ENCODE assay signal across 15 cellular contexts in the genomic region with DNA sequence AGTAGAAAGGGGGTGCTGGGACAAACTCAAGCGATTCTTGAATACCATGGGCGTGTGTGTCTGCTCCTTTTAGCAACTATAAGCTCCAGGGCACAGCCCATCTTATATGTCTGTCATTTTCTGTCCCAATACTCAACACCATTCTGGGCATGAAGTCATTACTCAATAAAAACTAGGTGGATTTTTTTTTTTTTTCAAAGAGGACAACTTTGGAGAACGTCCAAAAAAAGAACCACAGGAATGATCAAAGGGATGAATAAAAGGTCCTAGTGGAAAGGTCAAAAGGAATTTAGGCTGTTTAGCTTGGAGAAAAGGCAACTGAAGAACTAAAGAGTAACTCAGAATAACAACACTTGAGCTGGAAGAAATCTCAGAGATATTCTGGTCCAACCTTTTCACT. TPM values are rescaled to one million over a fixed set of nuclear protein-coding genes. Genes with fewer than 3 reads are reported as not detected.
DNase-seq lines count a peak whose midpoint lies in the region; TF ChIP-seq lines count a peak whose summit lies in the region.
"Had no signal": no experiment of that assay in that cellular context is flagged by ENCODE, and none has a peak within 500 bp of the region (broad histone marks: within the 10 kb centered on the region; RNA-seq: fewer than 3 reads in every experiment).

No MANE protein-coding gene starts in this region.

- H3F3A ChIP-seq in GM23248 (ENCODE audit: insufficient read depth) (peaks cover 15% of the 10 kb centered on the region), PC-9 (ENCODE audit: insufficient read depth, low read depth) (peaks cover 8% of the 10 kb centered on the region; the same call in 1 of the 2 replicates)

- H2AFZ ChIP-seq in GM23248 (no peak overlapping the region), PC-9 (no peak overlapping the region)

- H3K27ac ChIP-seq in GM23248 = 0 out of 2 replicates have a peak overlapping the region, but pooled peaks have one; percentile 22
- H3K27ac ChIP-seq in PC-9 = peak overlapping the region; percentile 2; the same call in 1 of the 2 replicates
- no peak overlapping the region for H3K27ac ChIP-seq in thyroid gland
- H3K27ac ChIP-seq: heart left ventricle, left ventricle myocardium inferior had no signal

- DNase-seq in GM23248 = peak; percentile 54
- peak; percentile 8 to 74 for DNase-seq in PC-9
- DNase-seq in epithelial cell of proximal tubule (ENCODE audit: low read depth) = peak; percentile 78
- peak; percentile 93 for DNase-seq in renal cortical epithelial cell (ENCODE audit: low read depth)
- no peak for DNase-seq in HEK293T (ENCODE audit: extremely low spot score)
- DNase-seq in NCI-H345 treated with DMSO at 0.1 percent for 48 hours (lab: John Stamatoyannopoulos, UW; ENCODE audit: unreplicated experiment) = no peak
- no peak for DNase-seq in NCI-H2081 (lab: John Stamatoyannopoulos, UW)
- no peak for DNase-seq in thyroid gland
- DNase-seq: activated CD4-positive, CD25-positive, alpha-beta regulatory T cell; activated naive CD8-positive, alpha-beta T cell treated with anti-CD3 and anti-CD28 coated beads, Interleukin-2, amount 50 U/mL, for 24 hours; activated T-cell treated with anti-CD3 and anti-CD28 coated beads for 4 hours; heart left ventricle; left ventricle myocardium inferior; NCI-H2107 had no signal

- TF ChIP-seq CTCF in PC-9 (conservative IDR thresholded peaks at IDR 0.05) (no peak), epithelial cell of proximal tubule (conservative IDR thresholded peaks at IDR 0.05; ENCODE audit: low read depth, low read length) (no peak), thyroid gland (IDR thresholded peaks at IDR 0.05) (no peak)

- BruUV-seq in PC-9 (replicated peaks; lab: Mats Ljungman, UMichigan) = no TSS peak

- H3K4me2 ChIP-seq in GM23248 (ENCODE audit: unreplicated experiment) (peak overlapping the region; percentile 31), PC-9 (peak overlapping the region; percentile 0; the same call in 1 of the 2 replicates)

- H3K4me1 ChIP-seq in GM23248 (ENCODE audit: insufficient read depth) (peaks cover 19% of the 10 kb centered on the region), PC-9 (replicated peaks; ENCODE audit: insufficient read depth) (peaks cover 13% of the 10 kb centered on the region), thyroid gland (peaks cover 0 to 4% of the 10 kb centered on the region in 2 donors)
- H3K4me1 ChIP-seq: left ventricle myocardium inferior had no signal

- H3K79me2 ChIP-seq in GM23248 (ENCODE audit: insufficient read depth) (peaks cover 60% of the 10 kb centered on the region), PC-9 (ENCODE audit: low read depth) (peaks cover 16% of the 10 kb centered on the region; the same call in 1 of the 2 replicates)

- no peak for TF ChIP-seq POLR2A in thyroid gland (IDR thresholded peaks at IDR 0.05)

- H3K27me3 ChIP-seq in GM23248 (replicated peaks; ENCODE audit: insufficient read depth) = no peaks in the 10 kb centered on the region
- no peaks in the 10 kb centered on the region for H3K27me3 ChIP-seq in PC-9 (ENCODE audit: insufficient read depth, low read depth)
- no peaks in the 10 kb centered on the region for H3K27me3 ChIP-seq in thyroid gland
- H3K27me3 ChIP-seq: heart left ventricle had no signal

- intact Hi-C loops in PC-9 (cut with micrococcal nuclease; ENCODE audit: unreplicated experiment) (no loop called here), thyroid gland (cut with DNase I) (no loop called here)

- in situ Hi-C loops in GM23248 (cut with MboI) = no loop called here

- no peak overlapping the region for H3K4me3 ChIP-seq in GM23248
- H3K4me3 ChIP-seq in PC-9 = no peak overlapping the region
- no peak overlapping the region for H3K4me3 ChIP-seq in epithelial cell of proximal tubule (ENCODE audit: low read depth, low read length)
- H3K4me3 ChIP-seq in thyroid gland (replicated peaks in 1 of 3) = no peak overlapping the region
- H3K4me3 ChIP-seq: heart left ventricle, left ventricle myocardium inferior had no signal

- H3K9me3 ChIP-seq in GM23248 (ENCODE audit: low read depth) (no peaks in the 10 kb centered on the region), PC-9 (ENCODE audit: insufficient read depth, low read depth) (no peaks in the 10 kb centered on the region), thyroid gland (no peaks in the 10 kb centered on the region)
- H3K9me3 ChIP-seq: heart left ventricle, left ventricle myocardium inferior had no signal

- POLR2A ChIA-PET in PC-9 (lab: Charles Lee; ENCODE audit: unreplicated experiment) (interaction anchor here (0.6 to 0.7 kb wide), 2 partner anchors 24 to 604 kb away, joined by 3 to 5 read pairs; partner anchors contain the start of gene UQCC1), HEK293T (lab: Yijun Ruan, JAX) (no interaction called here)

- H3K36me3 ChIP-seq in GM23248 (ENCODE audit: low read depth) (peaks cover 11% of the 10 kb centered on the region; the same call in 1 of the 2 replicates), PC-9 (ENCODE audit: low read depth) (peaks cover 11% of the 10 kb centered on the region; the same call in 1 of the 2 replicates), thyroid gland (peaks cover 4 to 7% of the 10 kb centered on the region in 2 donors)

- 73 to 75% methylated on average over 3 of the region's 3 CpGs for WGBS in GM23248 (ENCODE audit: low coverage in 1 of 2, low lambda C conversion rate in 2 of 2, missing lambda C conversion rate in 2 of 2), 2 experiments
- 68 to 72% methylated on average over 3 of the region's 3 CpGs for WGBS in thyroid gland, 2 donors

- H3K9me2 ChIP-seq in GM23248 (ENCODE audit: insufficient read depth) (no peaks in the 10 kb centered on the region), PC-9 (ENCODE audit: insufficient read depth) (no peaks in the 10 kb centered on the region)

- H4K20me1 ChIP-seq in GM23248 (ENCODE audit: insufficient read depth) (no peaks in the 10 kb centered on the region), PC-9 (ENCODE audit: insufficient read depth) (no peaks in the 10 kb centered on the region; the same call in 1 of the 2 replicates)

- no peak overlapping the region for H3K9ac ChIP-seq in GM23248

- CTCF ChIA-PET in PC-9 (lab: Charles Lee) = interaction anchor here (0.7 kb wide), 3 partner anchors 96 to 1209 kb away, joined by 4 to 5 read pairs (median 5); no protein-coding TSS in a partner anchor
- CTCF ChIA-PET in HEK293T (lab: Yijun Ruan, JAX) = interaction anchor here (0.6 kb wide), 3 partner anchors 12 to 58 kb away, joined by 4 to 9 read pairs (median 5); no protein-coding TSS in a partner anchor

TF ChIP-seq in HEK293T, 16 proteins besides CTCF, POLR2A, EP300 and RAD21:
- TF ChIP-seq HDGF (IDR thresholded peaks at IDR 0.05; ENCODE audit: borderline replicate concordance) (no peak), ARNT (IDR thresholded peaks at IDR 0.05) (no peak)

RNA-seq across cellular contexts. Expression of gene UQCC1, which starts 24.4 kb away (rescaled TPM):
- total RNA-seq in GM23248 (2014; rRNA removed; shearing (Covaris generic)) = 22.3 and 34.9 TPM in 2 replicates
- polyA plus RNA-seq in GM23248 (2016; fragmentation: Nextera tagmentation; extraction: Ambion mirVana) = 23.0 and 23.6 TPM in 2 replicates
- 51.1 and 60.1 TPM in 2 replicates for total RNA-seq in PC-9 (2021)
- total RNA-seq in epithelial cell of proximal tubule = 40.2 and 40.9 TPM in 2 replicates
- 24.3 and 49.3 TPM in 2 replicates for total RNA-seq in renal cortical epithelial cell
- total RNA-seq in thyroid gland = 10 to 100 TPM; 33.3 to 58.1 (median 46.4) TPM

RNA-seq across cellular contexts. Expression of gene GDF5, which starts 50.7 kb away (rescaled TPM):
- total RNA-seq in GM23248 (2014; rRNA removed; shearing (Covaris generic)) = 2.5 and 3.9 TPM in 2 replicates
- polyA plus RNA-seq in GM23248 (2016; fragmentation: Nextera tagmentation; extraction: Ambion mirVana) = 1.2 and 1.3 TPM in 2 replicates
- 0.33 TPM in 1 of 2 replicates, not detected in the other for total RNA-seq in PC-9 (2021)
- 4.9 and 10.0 TPM in 2 replicates for total RNA-seq in epithelial cell of proximal tubule
- 16.0 and 18.2 TPM in 2 replicates for total RNA-seq in renal cortical epithelial cell
- total RNA-seq in thyroid gland = 1 to 10 TPM in 1 of 4 donors, under 1 TPM in 1, not detected in 2; 0.13 to 2.1 TPM
- polyA plus RNA-seq: neural cell had no signal

Comparison
In these comparisons a context has a peak if more than half of its experiments do, and no peak if none do; other contexts are left out.
1. DNase-seq: peak in GM23248 (single experiment), PC-9 (2 of 2), epithelial cell of proximal tubule (single experiment) and renal cortical epithelial cell (single experiment); none in HEK293T (single experiment), NCI-H345 treated with DMSO at 0.1 percent for 48 hours (single experiment), NCI-H2081 (0 of 2) and thyroid gland (0 of 2).
2. H3K27ac ChIP-seq: peak in GM23248 (single experiment) and PC-9 (single experiment); none in thyroid gland (0 of 3).